In genomic region chrX:109776432-109776831, GRCh38 we compare ENCODE assay signal across 25 cellular contexts.
"Had no signal": no experiment of that assay in that cellular context is flagged by ENCODE, and none has a peak within 500 bp of the region (broad histone marks: within the 10 kb centered on the region; RNA-seq: fewer than 3 reads in every experiment).

No MANE protein-coding gene starts in this region.

- H3K4me1 ChIP-seq: esophagus squamous epithelium, gastrocnemius medialis, heart right ventricle, left lung, lower lobe of right lung had no signal

- FAIRE-seq: endometrium, islet of Langerhans, keratinocyte had no signal

- ATAC-seq: effector memory CD8-positive, alpha-beta T cell; esophagus mucosa; gastrocnemius medialis; heart right ventricle; left cardiac atrium; left lung; left ventricle myocardium superior; lower lobe of right lung; mucosa of descending colon; naive thymus-derived CD8-positive, alpha-beta T cell had no signal

- H3K36me3 ChIP-seq: esophagus squamous epithelium, gastrocnemius medialis, heart right ventricle, left lung, lower lobe of right lung had no signal

- H3K4me3 ChIP-seq: esophagus squamous epithelium, gastrocnemius medialis, heart right ventricle, left lung, lower lobe of right lung, mucosa of descending colon had no signal

- DNase-seq: cortex of kidney; effector CD8-positive, alpha-beta T cell; effector memory CD8-positive, alpha-beta T cell; endodermal cell; esophagus squamous epithelium; foreskin fibroblast; foreskin melanocyte; gastrocnemius medialis; glutamatergic neuron; head of caudate nucleus; heart right ventricle; hippocampal formation; left cardiac atrium; left lung; left ventricle myocardium superior; lower lobe of right lung; mesenchymal stem cell; mucosa of descending colon; naive B cell; naive thymus-derived CD8-positive, alpha-beta T cell had no signal

- H3K27ac ChIP-seq: epithelial cell of prostate, esophagus squamous epithelium, gastrocnemius medialis, heart right ventricle, left lung, lower lobe of right lung had no signal

- H3K27me3 ChIP-seq: esophagus squamous epithelium, gastrocnemius medialis, heart right ventricle, left lung had no signal

- H3K9me3 ChIP-seq: esophagus squamous epithelium, gastrocnemius medialis, heart right ventricle, left lung, lower lobe of right lung, mucosa of descending colon had no signal
